ENCODE assay signal across 23 cellular contexts in the genomic region with DNA sequence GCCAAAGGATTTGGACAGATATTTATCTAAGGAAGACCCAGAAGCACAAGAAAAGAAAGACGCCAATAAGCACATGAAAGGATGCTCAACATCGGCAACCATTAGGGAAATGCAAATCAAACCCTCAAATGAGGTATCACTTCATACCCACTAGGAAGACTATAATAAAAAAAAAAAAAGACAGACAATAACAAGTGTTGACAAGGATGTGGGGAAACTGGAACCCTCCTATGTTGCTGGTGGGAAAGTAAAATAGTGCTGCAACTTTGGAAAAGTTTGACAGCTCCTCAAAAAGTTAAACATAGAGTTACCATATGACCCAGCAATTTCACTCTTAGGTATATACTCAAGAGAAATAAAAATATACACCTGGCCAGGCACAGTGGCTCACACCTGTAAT. TPM values are rescaled to one million over a fixed set of nuclear protein-coding genes. Genes with fewer than 3 reads are reported as not detected.
DNase-seq lines count a peak whose midpoint lies in the region; ATAC-seq, FAIRE-seq and TF ChIP-seq lines count a peak whose summit lies in the region.
"Had no signal": no experiment of that assay in that cellular context is flagged by ENCODE, and none has a peak within 500 bp of the region (broad histone marks: within the 10 kb centered on the region; RNA-seq: fewer than 3 reads in every experiment).

No MANE protein-coding gene starts in this region.

- H3K9ac ChIP-seq in K562 (ENCODE audit: insufficient read depth in 1 of 2, low read depth in 2 of 2, low read length in 2 of 2) = no peak overlapping the region
- H3K9ac ChIP-seq: BLaER1 treated with 17β-estradiol and CSF1 and Interleukin-3, amounts not matched to agents 10 nM and 100 nM; GM23248 had no signal

- no peak overlapping the region for H3K4me3 Mint-ChIP-seq in activated CD4-positive, alpha-beta T cell treated with anti-CD3 and anti-CD28 coated beads, Interleukin-2, amount 10 ng/mL, durations not matched to agents 7 days and 5 days
- no peak overlapping the region for H3K4me3 Mint-ChIP-seq in IgD-negative memory B cell
- H3K4me3 Mint-ChIP-seq in naive B cell = peak overlapping the region in 3 of 8 donors; percentile 9 to 47 (median 15)
- H3K4me3 Mint-ChIP-seq: CD14-positive monocyte; CD4-positive, alpha-beta T cell; CD8-positive, alpha-beta memory T cell had no signal

- no peaks in the 10 kb centered on the region for H3K9me1 ChIP-seq in K562 (ENCODE audit: control insufficient read depth, insufficient read depth, low read length)

- no peak for TF ChIP-seq EP300 in K562 (IDR thresholded peaks at IDR 0.05; ENCODE audit: low read length)

- no peaks in the 10 kb centered on the region for H3K9me3 ChIP-seq in K562 (replicated peaks; ENCODE audit: control insufficient read depth, insufficient read depth, low read depth, low read length)
- H3K9me3 ChIP-seq in Peyer's patch = no peaks in the 10 kb centered on the region
- H3K9me3 ChIP-seq: BE2C had no signal

- peak overlapping the region; percentile 15 for H3K27ac Mint-ChIP-seq in activated CD4-positive, alpha-beta T cell treated with anti-CD3 and anti-CD28 coated beads, Interleukin-2, amount 10 ng/mL, durations not matched to agents 7 days and 5 days
- H3K27ac Mint-ChIP-seq in IgD-negative memory B cell (peak overlapping the region in 2 of 3 donors; percentile 60 to 84), naive B cell (peak overlapping the region; percentile 53 to 94 (median 84))
- H3K27ac Mint-ChIP-seq: CD14-positive monocyte; CD4-positive, alpha-beta T cell had no signal

- no peaks in the 10 kb centered on the region for H3K9me3 Mint-ChIP-seq in activated CD4-positive, alpha-beta T cell treated with anti-CD3 and anti-CD28 coated beads, Interleukin-2, amount 10 ng/mL, durations not matched to agents 7 days and 5 days
- H3K9me3 Mint-ChIP-seq in IgD-negative memory B cell (no peaks in the 10 kb centered on the region), naive B cell (no peaks in the 10 kb centered on the region)
- H3K9me3 Mint-ChIP-seq: CD4-positive, alpha-beta T cell; CD8-positive, alpha-beta memory T cell had no signal

- no peak for ATAC-seq in K562
- ATAC-seq in naive B cell (ENCODE audit: low read depth in 2 of 2) = no peak
- ATAC-seq in GM19324 (IDR thresholded peaks at IDR 0.05; ENCODE audit: low FRiP score, unreplicated experiment) = no peak

- TF ChIP-seq POLR2A in K562 (conservative IDR thresholded peaks at IDR 0.05) (no peak), Peyer's patch (IDR thresholded peaks at IDR 0.05) (no peak)

- no peaks in the 10 kb centered on the region for H3K27me3 ChIP-seq in K562 (ENCODE audit: control insufficient read depth in 2 of 2, insufficient read depth in 2 of 2, low read length in 2 of 2)
- no peaks in the 10 kb centered on the region for H3K27me3 ChIP-seq in Peyer's patch
- H3K27me3 ChIP-seq: BE2C had no signal

- CTCF ChIA-PET in activated CD4-positive, alpha-beta T cell treated with anti-CD3 and anti-CD28 coated beads, Interleukin-2, amount 10 ng/mL, durations not matched to agents 7 days and 5 days (lab: Charles Lee) = interaction anchor here (1.4 kb wide), 1 partner anchor 11 kb away, joined by 4 read pairs; no protein-coding TSS in a partner anchor
- CTCF ChIA-PET in K562 (lab: Yijun Ruan, JAX; ENCODE audit: low intra/inter-chr PET ratio) = no interaction called here

- WGBS in K562 (ENCODE audit: insufficient coverage, low coverage, missing lambda C conversion rate) = 88% methylated on average over 2 of the region's 2 CpGs

- no peak for TF ChIP-seq RAD21 in K562 (CRISPR knock-in tag; conservative IDR thresholded peaks at IDR 0.05 in 1 of 2, IDR thresholded peaks at IDR 0.05 in 1 of 2)

- no peaks in the 10 kb centered on the region for H3K36me3 Mint-ChIP-seq in activated CD4-positive, alpha-beta T cell treated with anti-CD3 and anti-CD28 coated beads, Interleukin-2, amount 10 ng/mL, durations not matched to agents 7 days and 5 days (ENCODE audit: low read depth)
- H3K36me3 Mint-ChIP-seq in IgD-negative memory B cell (peaks cover 2% of the 10 kb centered on the region), naive B cell (no peaks in the 10 kb centered on the region)
- H3K36me3 Mint-ChIP-seq: CD14-positive monocyte had no signal

- no peak for FAIRE-seq in K562 (lab: Jason Lieb, UNC)
- FAIRE-seq: A204.1, GM12892, H1 had no signal

- H3K36me3 ChIP-seq in K562 (ENCODE audit: control insufficient read depth, insufficient read depth, low read length) = peaks cover 2% of the 10 kb centered on the region; the same call in 1 of the 3 replicates
- H3K36me3 ChIP-seq in Peyer's patch = peaks cover 0 to 3% (median 0%) of the 10 kb centered on the region in 3 donors

- H2AFZ ChIP-seq in K562 (ENCODE audit: low read depth, low read length) = no peak overlapping the region
- H2AFZ ChIP-seq: GM23248 had no signal

- H3K4me3 ChIP-seq in K562 (no peak overlapping the region), Peyer's patch (no peak overlapping the region)
- H3K4me3 ChIP-seq: BLaER1 treated with 17β-estradiol and CSF1 and Interleukin-3, amounts not matched to agents 10 nM and 100 nM; GM23248 had no signal

- no peak for TF ChIP-seq CTCF in K562 (IDR thresholded peaks at IDR 0.05 in 2 of 3, conservative IDR thresholded peaks at IDR 0.05 in 1 of 3; ENCODE audit: insufficient read depth in 2 of 3, low read depth in 1 of 3, low read length in 3 of 3)
- TF ChIP-seq CTCF in Peyer's patch (IDR thresholded peaks at IDR 0.05) = no peak

- no peak for DNase-seq in activated CD4-positive, alpha-beta T cell treated with anti-CD3 and anti-CD28 coated beads, Interleukin-2, amount 10 ng/mL, durations not matched to agents 7 days and 5 days
- DNase-seq in activated CD4-positive, alpha-beta T cell treated with anti-CD3 and anti-CD28 coated beads, Interleukin-2, amount 50 U/mL, for 4 hours = no peak
- DNase-seq in K562 (ENCODE audit: extremely low read depth in 1 of 4, low spot score in 3 of 4) (no peak), naive B cell (no peak), T1000 (lab: John Stamatoyannopoulos, UW) (no peak), Peyer's patch (no peak)
- DNase-seq: BE2C; CD4-positive, alpha-beta T cell; CD8-positive, alpha-beta memory T cell; DMS53; DMS79 treated with DMSO at 0.1 percent for 48 hours; GF-D8; GM23248; H7; HCEC 1CT had no signal

- no peak overlapping the region for H3K27ac ChIP-seq in K562 (ENCODE audit: extremely low read depth, low read depth, low read length)
- H3K27ac ChIP-seq in Peyer's patch = no peak overlapping the region
- H3K27ac ChIP-seq: 22Rv1; BLaER1 treated with 17β-estradiol and CSF1 and Interleukin-3, amounts not matched to agents 10 nM and 100 nM; GM23248 had no signal

- no peaks in the 10 kb centered on the region for H3K27me3 Mint-ChIP-seq in activated CD4-positive, alpha-beta T cell treated with anti-CD3 and anti-CD28 coated beads, Interleukin-2, amount 10 ng/mL, durations not matched to agents 7 days and 5 days
- peaks cover 2% of the 10 kb centered on the region for H3K27me3 Mint-ChIP-seq in IgD-negative memory B cell
- H3K27me3 Mint-ChIP-seq in naive B cell = no peaks in the 10 kb centered on the region
- H3K27me3 Mint-ChIP-seq: CD4-positive, alpha-beta T cell had no signal

- intact Hi-C loops in K562 (cut with micrococcal nuclease) = no loop called here

- peaks cover 33 to 36% of the 10 kb centered on the region in 2 experiments for H3K4me1 ChIP-seq in K562 (replicated peaks in 1 of 2; ENCODE audit: control insufficient read depth in 2 of 2, insufficient read depth in 2 of 2, low read length in 2 of 2)
- H3K4me1 ChIP-seq in Peyer's patch = peaks cover 3 to 27% (median 15%) of the 10 kb centered on the region in 4 donors

- in situ Hi-C loops in K562 (cut with MboI) = no loop called here

- POLR2A ChIA-PET in activated CD4-positive, alpha-beta T cell treated with anti-CD3 and anti-CD28 coated beads, Interleukin-2, amount 10 ng/mL, durations not matched to agents 7 days and 5 days (lab: Charles Lee) = no interaction called here
- POLR2A ChIA-PET in K562 (lab: Yijun Ruan, JAX) = no interaction called here

- no peak overlapping the region for H3K4me2 ChIP-seq in K562 (ENCODE audit: insufficient read depth, low read length)
- H3K4me2 ChIP-seq: BLaER1 treated with 17β-estradiol and CSF1 and Interleukin-3, amounts not matched to agents 10 nM and 100 nM had no signal

- H3K79me2 ChIP-seq in K562 (ENCODE audit: control insufficient read depth, insufficient read depth, low read length) = peaks cover 52% of the 10 kb centered on the region

- peaks cover 11% of the 10 kb centered on the region for H4K20me1 ChIP-seq in K562 (replicated peaks; ENCODE audit: control insufficient read depth, insufficient read depth, low read length)

- H3K4me1 Mint-ChIP-seq in activated CD4-positive, alpha-beta T cell treated with anti-CD3 and anti-CD28 coated beads, Interleukin-2, amount 10 ng/mL, durations not matched to agents 7 days and 5 days = peaks cover 19% of the 10 kb centered on the region
- peaks cover 38 to 50% (median 47%) of the 10 kb centered on the region in 3 donors for H3K4me1 Mint-ChIP-seq in IgD-negative memory B cell
- peaks cover 54 to 80% (median 70%) of the 10 kb centered on the region in 3 donors for H3K4me1 Mint-ChIP-seq in naive B cell

- no TSS peak for BruUV-seq in K562 (replicated peaks; lab: Mats Ljungman, UMichigan)

RNA-seq across cellular contexts. Expression of gene MICAL3, which starts 47.0 kb away (rescaled TPM):
- 10 to 100 TPM; 19.1 to 21.4 TPM for total RNA-seq in activated CD4-positive, alpha-beta T cell treated with anti-CD3 and anti-CD28 coated beads, Interleukin-2, amount 10 ng/mL, durations not matched to agents 7 days and 5 days
- polyA plus RNA-seq in IgD-negative memory B cell (12.0 TPM), K562 (2011; rRNA removed) (12.3 and 14.2 TPM in 2 replicates), K562 (2014; fragmentation: Illumina TruSeq; extraction: Trizol) (22.3 and 27.0 TPM in 2 replicates), K562 (2014; fragmentation: Nextera tagmentation; extraction: Ambion mirVana) (under 1 TPM; 0.53 to 0.56 TPM), K562 (2014; rRNA removed) (13.9 and 15.2 TPM in 2 replicates), naive B cell (ENCODE audit: low read depth in 6 of 6) (10 to 100 TPM; 10.9 to 28.0 (median 15.6) TPM)
- 186 and 197 TPM in 2 replicates for total RNA-seq in K562 (2011; cell fraction: chromatin; rRNA removed; ENCODE audit: low replicate concordance)
- 71.9 and 74.6 TPM in 2 replicates for total RNA-seq in K562 (2011; cell fraction: nucleolus; rRNA removed)
- 116 and 129 TPM in 2 replicates for total RNA-seq in K562 (2011; cell fraction: nucleoplasm; rRNA removed)
- total RNA-seq in K562 (2014; rRNA removed) (9.5 and 14.0 TPM in 2 replicates), K562 (2014; rRNA removed; fragmentation: Illumina TruSeq; extraction: Trizol) (15.7 and 17.8 TPM in 2 replicates), K562 (2015; rRNA removed; fragmentation: Illumina TruSeq; extraction: Trizol) (9.3 and 10.3 TPM in 2 replicates), K562 (2021) (32.1 and 36.0 TPM in 2 replicates), Peyer's patch (10 to 100 TPM; 68.5 to 99.1 (median 88.7) TPM)
- polyA plus RNA-seq in K562 (2011; cell fraction: cytosol; rRNA removed) = 5.0 and 6.0 TPM in 2 replicates
- polyA plus RNA-seq in K562 (2011; cell fraction: nucleus; rRNA removed) = 39.1 and 45.0 TPM in 2 replicates
- polyA plus RNA-seq in K562 (2012) = 16.9 and 18.8 TPM in 2 replicates
- 30.0 and 32.4 TPM in 2 replicates for polyA minus RNA-seq in K562 (2011; rRNA and poly(A)+ RNA removed)
- polyA minus RNA-seq in K562 (2011; cell fraction: cytosol; rRNA and poly(A)+ RNA removed) = 14.7 and 15.1 TPM in 2 replicates
- 25.6 and 42.9 TPM in 2 replicates for polyA minus RNA-seq in K562 (2011; cell fraction: nucleus; rRNA and poly(A)+ RNA removed)

Comparison
In these comparisons a context has a peak if more than half of its experiments do, and no peak if none do; other contexts are left out.
1. H3K27ac Mint-ChIP-seq: peak in every context shown above with its lines; median percentile 84 in naive B cell; 72 in IgD-negative memory B cell; 15 in activated CD4-positive, alpha-beta T cell treated with anti-CD3 and anti-CD28 coated beads, Interleukin-2, amount 10 ng/mL, durations not matched to agents 7 days and 5 days.